ENCODE assay signal across 1 cellular context in genomic region chr5:83430130-83431010, GRCh38.
TF ChIP-seq lines count a peak whose summit lies in the region.

No MANE protein-coding gene starts in this region.

TF ChIP-seq in H1, 55 proteins besides CTCF, POLR2A, EP300 and RAD21:
- TF ChIP-seq YY1 (IDR thresholded peaks at IDR 0.05; ENCODE audit: low read depth, low read length), result peak; percentile 54; the same call in 1 of the 2 replicates
- no peak for TF ChIP-seq GTF2F1 (IDR thresholded peaks at IDR 0.05; ENCODE audit: borderline replicate concordance, low read depth, low read length)
- TF ChIP-seq NRF1 (IDR thresholded peaks at IDR 0.05; ENCODE audit: low read depth, low read length), result no peak
- TF ChIP-seq SRF (IDR thresholded peaks at IDR 0.05; ENCODE audit: low read depth, low read length), result no peak
- no peak for TF ChIP-seq JUND (IDR thresholded peaks at IDR 0.05; ENCODE audit: low read length)
- no peak for TF ChIP-seq CHD1 (IDR thresholded peaks at IDR 0.05; ENCODE audit: low read depth, low read length)
- no peak for TF ChIP-seq HDAC6 (IDR thresholded peaks at IDR 0.05; ENCODE audit: low read depth, low read length)
- no peak for TF ChIP-seq SP4 (IDR thresholded peaks at IDR 0.05; ENCODE audit: low read length)
- TF ChIP-seq, protein P1, sequence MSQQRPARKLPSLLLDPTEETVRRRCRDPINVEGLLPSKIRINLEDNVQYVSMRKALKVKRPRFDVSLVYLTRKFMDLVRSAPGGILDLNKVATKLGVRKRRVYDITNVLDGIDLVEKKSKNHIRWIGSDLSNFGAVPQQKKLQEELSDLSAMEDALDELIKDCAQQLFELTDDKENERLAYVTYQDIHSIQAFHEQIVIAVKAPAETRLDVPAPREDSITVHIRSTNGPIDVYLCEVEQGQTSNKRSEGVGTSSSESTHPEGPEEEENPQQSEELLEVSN (IDR thresholded peaks at IDR 0.05), result no peak
- TF ChIP-seq JUN (IDR thresholded peaks at IDR 0.05; ENCODE audit: low read depth, low read length), result no peak
- TF ChIP-seq BCL11A (IDR thresholded peaks at IDR 0.05; ENCODE audit: low read depth in 2 of 2, low read length in 2 of 2), result no peak
- TF ChIP-seq, protein P2, sequence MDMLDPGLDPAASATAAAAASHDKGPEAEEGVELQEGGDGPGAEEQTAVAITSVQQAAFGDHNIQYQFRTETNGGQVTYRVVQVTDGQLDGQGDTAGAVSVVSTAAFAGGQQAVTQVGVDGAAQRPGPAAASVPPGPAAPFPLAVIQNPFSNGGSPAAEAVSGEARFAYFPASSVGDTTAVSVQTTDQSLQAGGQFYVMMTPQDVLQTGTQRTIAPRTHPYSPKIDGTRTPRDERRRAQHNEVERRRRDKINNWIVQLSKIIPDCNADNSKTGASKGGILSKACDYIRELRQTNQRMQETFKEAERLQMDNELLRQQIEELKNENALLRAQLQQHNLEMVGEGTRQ (IDR thresholded peaks at IDR 0.05; ENCODE audit: low read length), result no peak
- TF ChIP-seq CHD7 (IDR thresholded peaks at IDR 0.05; ENCODE audit: insufficient replicate concordance, low read length), result no peak
- peak; percentile 96 for TF ChIP-seq TEAD4 (IDR thresholded peaks at IDR 0.05; ENCODE audit: low read depth, low read length)
- TF ChIP-seq SIX5 (IDR thresholded peaks at IDR 0.05; ENCODE audit: low read depth, low read length), result no peak
- no peak for TF ChIP-seq CTBP2 (IDR thresholded peaks at IDR 0.05; ENCODE audit: borderline replicate concordance, insufficient read depth, insufficient read length, low read length)
- TF ChIP-seq POU5F1 (IDR thresholded peaks at IDR 0.05; ENCODE audit: low read depth, low read length), result no peak
- TF ChIP-seq NANOG (IDR thresholded peaks at IDR 0.05; ENCODE audit: insufficient read depth, low read depth, low read length, poor library complexity, severe bottlenecking), result no peak
- TF ChIP-seq CEBPB (IDR thresholded peaks at IDR 0.05; ENCODE audit: low read depth, low read length), result no peak
- TF ChIP-seq, protein P3, sequence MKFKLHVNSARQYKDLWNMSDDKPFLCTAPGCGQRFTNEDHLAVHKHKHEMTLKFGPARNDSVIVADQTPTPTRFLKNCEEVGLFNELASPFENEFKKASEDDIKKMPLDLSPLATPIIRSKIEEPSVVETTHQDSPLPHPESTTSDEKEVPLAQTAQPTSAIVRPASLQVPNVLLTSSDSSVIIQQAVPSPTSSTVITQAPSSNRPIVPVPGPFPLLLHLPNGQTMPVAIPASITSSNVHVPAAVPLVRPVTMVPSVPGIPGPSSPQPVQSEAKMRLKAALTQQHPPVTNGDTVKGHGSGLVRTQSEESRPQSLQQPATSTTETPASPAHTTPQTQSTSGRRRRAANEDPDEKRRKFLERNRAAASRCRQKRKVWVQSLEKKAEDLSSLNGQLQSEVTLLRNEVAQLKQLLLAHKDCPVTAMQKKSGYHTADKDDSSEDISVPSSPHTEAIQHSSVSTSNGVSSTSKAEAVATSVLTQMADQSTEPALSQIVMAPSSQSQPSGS (IDR thresholded peaks at IDR 0.05; ENCODE audit: low read length), result 0 out of 2 replicates have a peak, but pooled peaks have one; percentile 22
- no peak for TF ChIP-seq SP1 (IDR thresholded peaks at IDR 0.05; ENCODE audit: low read depth, low read length)
